Comparison of ENCODE assay signal across 17 cellular contexts in the genomic region with DNA sequence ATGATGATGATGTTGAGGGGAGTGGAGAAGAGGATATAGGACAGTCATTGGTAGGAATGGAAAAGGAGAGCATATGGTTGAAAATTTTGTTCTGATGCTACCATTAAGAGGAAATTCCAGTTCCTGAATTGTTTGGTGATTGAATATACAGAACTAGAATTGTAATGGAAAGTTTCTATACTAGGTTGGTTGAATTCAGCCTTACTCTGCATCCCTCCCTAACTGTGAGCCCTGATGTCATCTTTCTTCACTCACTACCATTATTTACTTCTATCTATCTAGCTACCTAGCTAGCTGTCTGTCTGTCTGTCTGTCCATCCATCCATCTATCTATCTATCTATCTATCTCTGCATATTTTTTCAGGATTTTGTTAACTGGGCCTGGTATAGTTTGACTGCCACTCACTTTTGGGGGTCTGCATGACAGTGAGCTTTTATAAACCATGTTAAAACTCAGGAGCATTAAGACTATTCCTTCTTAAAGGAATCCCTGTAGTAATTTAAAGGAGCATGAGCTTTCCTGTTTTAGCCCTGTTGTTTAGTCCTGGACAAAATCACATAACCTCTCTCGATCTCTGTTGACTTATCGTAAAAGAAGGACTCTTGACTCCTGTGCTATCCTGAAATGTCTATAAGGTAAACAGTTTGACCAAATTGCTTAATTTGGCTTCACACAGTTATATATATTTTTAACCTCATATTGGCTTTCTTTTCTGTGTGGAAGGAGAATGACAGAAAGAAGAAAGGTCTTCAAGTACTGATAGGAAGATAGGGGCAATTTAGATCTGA.
"Had no signal": no experiment of that assay in that cellular context is flagged by ENCODE, and none has a peak within 500 bp of the region (broad histone marks: within the 10 kb centered on the region; RNA-seq: fewer than 3 reads in every experiment).

No MANE protein-coding gene starts in this region.

- H3K4me3 Mint-ChIP-seq: activated CD4-positive, alpha-beta T cell treated with anti-CD3 and anti-CD28 coated beads, Interleukin-2, amount 10 ng/mL, durations not matched to agents 24 days and 14 days; activated T-cell treated with anti-CD3 and anti-CD28 coated beads, Interleukin-2, amount 50 U/mL, for 4 hours; dendritic cell treated with granulocyte-macrophage colony-stimulating factor and Interleukin-4, amounts not matched to agents 40 ng/mL and 50 ng/mL, for 4 days; endodermal cell; nephron had no signal

- H3K27ac Mint-ChIP-seq: activated CD4-positive, alpha-beta T cell treated with anti-CD3 and anti-CD28 coated beads, Interleukin-2, amount 10 ng/mL, durations not matched to agents 24 days and 14 days; dendritic cell treated with granulocyte-macrophage colony-stimulating factor and Interleukin-4, amounts not matched to agents 40 ng/mL and 50 ng/mL, for 4 days; endodermal cell; nephron had no signal

- H3K9me3 ChIP-seq: psoas muscle, spleen had no signal

- ATAC-seq: psoas muscle, sciatic nerve had no signal

- DNase-seq: activated CD4-positive, alpha-beta T cell treated with anti-CD3 and anti-CD28 coated beads, Interleukin-2, amount 10 ng/mL, durations not matched to agents 24 days and 14 days; activated naive CD4-positive, alpha-beta T cell treated with Interleukin-2 at 50 U/mL for 16 hours; activated T-cell treated with anti-CD3 and anti-CD28 coated beads, Interleukin-2, amount 50 U/mL, for 4 hours; amygdala; endodermal cell; hypothalamus; occipital lobe; psoas muscle; spleen; stimulated activated CD4-positive, alpha-beta T cell treated with anti-CD3 and anti-CD28 coated beads, Interleukin-1b, Interleukin-23, amount 100 ng/mL, for 48 hours; substantia nigra; trophoblast cell; WERI-Rb-1 had no signal

- H3K4me1 Mint-ChIP-seq: endodermal cell, nephron had no signal

- H3K36me3 Mint-ChIP-seq: brain had no signal

- H3K9me3 Mint-ChIP-seq: brain; dendritic cell treated with granulocyte-macrophage colony-stimulating factor and Interleukin-4, amounts not matched to agents 40 ng/mL and 50 ng/mL, for 4 days; endodermal cell; nephron had no signal

- H3K27ac ChIP-seq: psoas muscle, spleen, WERI-Rb-1 had no signal

- H3K4me3 ChIP-seq: psoas muscle, spleen had no signal

- H3K27me3 Mint-ChIP-seq: activated CD4-positive, alpha-beta T cell treated with anti-CD3 and anti-CD28 coated beads, Interleukin-2, amount 10 ng/mL, durations not matched to agents 24 days and 14 days; brain; dendritic cell treated with granulocyte-macrophage colony-stimulating factor and Interleukin-4, amounts not matched to agents 40 ng/mL and 50 ng/mL, for 4 days had no signal

- H3K4me1 ChIP-seq: psoas muscle had no signal

- H3K27me3 ChIP-seq: spleen had no signal

- H3K36me3 ChIP-seq: WERI-Rb-1 had no signal
